Comparison of ENCODE assay signal across 17 cellular contexts in the genomic region with DNA sequence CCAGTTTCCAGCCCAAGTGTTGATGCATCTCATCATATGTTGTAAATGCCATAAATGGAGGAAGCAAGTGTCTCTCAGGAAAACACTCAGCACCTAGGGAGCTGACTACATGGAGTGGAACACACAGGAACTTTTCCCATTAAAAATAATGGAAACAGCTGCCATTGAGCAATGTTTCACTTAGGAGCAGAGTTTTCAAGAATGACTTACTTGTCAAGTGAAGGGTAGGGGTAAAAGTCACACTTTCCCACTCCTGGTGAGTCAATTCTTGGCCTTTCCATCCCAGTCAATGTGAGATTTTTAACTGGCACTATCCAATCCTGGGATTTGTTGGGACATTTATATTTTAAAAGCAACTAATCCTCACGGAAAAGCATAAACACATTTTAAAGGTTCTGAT.
"Had no signal": no experiment of that assay in that cellular context is flagged by ENCODE, and none has a peak within 500 bp of the region (broad histone marks: within the 10 kb centered on the region; RNA-seq: fewer than 3 reads in every experiment).

No MANE protein-coding gene starts in this region.

- H3K9me3 Mint-ChIP-seq: naive thymus-derived CD8-positive, alpha-beta T cell; stimulated activated effector memory CD8-positive, alpha-beta T cell treated with anti-CD3 and anti-CD28 coated beads, Interleukin-12 subunit alpha, Interleukin-12 subunit beta, amount 100 ng/mL, for 72 hours had no signal

- H3K27ac Mint-ChIP-seq: naive thymus-derived CD8-positive, alpha-beta T cell; stimulated activated effector memory CD8-positive, alpha-beta T cell treated with anti-CD3 and anti-CD28 coated beads, Interleukin-12 subunit alpha, Interleukin-12 subunit beta, amount 100 ng/mL, for 72 hours had no signal

- H3K36me3 ChIP-seq: heart right ventricle, neutrophil, right atrium auricular region, tibial artery had no signal

- H3K4me3 Mint-ChIP-seq: naive thymus-derived CD8-positive, alpha-beta T cell; stimulated activated effector memory CD8-positive, alpha-beta T cell treated with anti-CD3 and anti-CD28 coated beads, Interleukin-12 subunit alpha, Interleukin-12 subunit beta, amount 100 ng/mL, for 72 hours had no signal

- H3K9me3 ChIP-seq: heart right ventricle, mucosa of descending colon, neutrophil, right atrium auricular region, tibial artery had no signal

- H3K27me3 Mint-ChIP-seq: naive thymus-derived CD8-positive, alpha-beta T cell had no signal

- H3K4me3 ChIP-seq: dorsolateral prefrontal cortex, heart right ventricle, mucosa of descending colon, right atrium auricular region, tibial artery had no signal

- H3K27ac ChIP-seq: dorsolateral prefrontal cortex, heart right ventricle, neutrophil, right atrium auricular region, tibial artery had no signal

- H3K27me3 ChIP-seq: dorsolateral prefrontal cortex, heart right ventricle, neutrophil, right atrium auricular region, tibial artery had no signal

- DNase-seq: central memory CD4-positive, alpha-beta T cell; cortex of kidney; dorsolateral prefrontal cortex; effector memory CD4-positive, alpha-beta T cell; heart right ventricle; hypothalamus; mammary epithelial cell; mucosa of descending colon; naive thymus-derived CD8-positive, alpha-beta T cell; posterior cingulate gyrus; stimulated activated CD4-positive, alpha-beta T cell treated with anti-CD3 and anti-CD28 coated beads, Interleukin-4, amount 100 ng/mL, for 1 hour; stimulated activated CD8-positive, alpha-beta memory T cell treated with anti-CD3 and anti-CD28 coated beads, Interleukin-4, amount 100 ng/mL, for 48 hours; stimulated activated naive CD8-positive, alpha-beta T cell treated with anti-CD3 and anti-CD28 coated beads, Interleukin-15, Interleukin-2, amounts not matched to agents 100 U/mL and 50 U/mL, for 24 hours; tibial artery had no signal

- H3K36me3 Mint-ChIP-seq: naive thymus-derived CD8-positive, alpha-beta T cell; stimulated activated effector memory CD8-positive, alpha-beta T cell treated with anti-CD3 and anti-CD28 coated beads, Interleukin-12 subunit alpha, Interleukin-12 subunit beta, amount 100 ng/mL, for 72 hours had no signal
